Comparison of ENCODE assay signal across 8 cellular contexts in the genomic region with DNA sequence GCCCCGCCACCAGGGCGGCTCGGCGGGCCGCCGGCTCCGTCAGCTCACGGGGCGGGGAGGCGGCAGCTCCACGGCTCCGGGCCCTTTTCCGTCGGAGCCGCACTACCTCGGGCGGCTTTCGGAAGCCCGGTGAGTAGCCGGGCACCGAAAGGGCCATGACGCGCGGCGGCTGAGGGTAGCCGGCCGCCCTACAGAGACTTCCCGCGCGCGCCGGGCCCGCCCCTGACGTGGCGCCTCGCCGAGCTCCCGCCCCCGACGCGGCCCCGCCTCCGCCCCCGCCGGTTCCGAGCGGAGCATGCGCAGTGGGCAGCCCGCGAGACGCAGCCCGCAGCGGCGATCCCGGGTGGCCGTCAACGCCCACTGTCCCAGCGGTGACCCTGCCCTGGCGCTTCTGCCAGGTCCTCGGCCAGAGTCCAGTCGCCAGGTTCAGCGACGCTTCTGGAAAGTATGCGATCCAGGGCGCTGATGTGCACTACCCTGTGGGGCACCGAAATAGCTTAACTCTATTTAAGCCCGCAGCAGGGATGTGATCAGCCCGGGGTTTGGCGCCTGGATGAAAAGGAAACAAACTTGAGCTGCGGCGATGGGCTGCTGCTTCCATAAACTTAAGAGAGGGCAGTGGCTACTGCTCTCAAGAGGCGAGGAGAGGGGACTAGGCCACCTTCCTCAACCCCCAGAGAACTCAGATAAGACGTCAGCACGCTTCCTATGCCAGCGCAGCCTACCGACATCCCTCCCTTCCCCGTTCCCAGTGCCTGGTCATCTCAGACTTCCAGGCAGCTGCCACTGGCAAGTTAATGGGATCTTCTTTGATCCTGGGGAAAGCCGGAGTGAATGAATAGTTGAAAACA. TPM values are rescaled to one million over a fixed set of nuclear protein-coding genes. Genes with fewer than 3 reads are reported as not detected.
DNase-seq lines count a peak whose midpoint lies in the region; ATAC-seq and TF ChIP-seq lines count a peak whose summit lies in the region.

A gene with protein sequence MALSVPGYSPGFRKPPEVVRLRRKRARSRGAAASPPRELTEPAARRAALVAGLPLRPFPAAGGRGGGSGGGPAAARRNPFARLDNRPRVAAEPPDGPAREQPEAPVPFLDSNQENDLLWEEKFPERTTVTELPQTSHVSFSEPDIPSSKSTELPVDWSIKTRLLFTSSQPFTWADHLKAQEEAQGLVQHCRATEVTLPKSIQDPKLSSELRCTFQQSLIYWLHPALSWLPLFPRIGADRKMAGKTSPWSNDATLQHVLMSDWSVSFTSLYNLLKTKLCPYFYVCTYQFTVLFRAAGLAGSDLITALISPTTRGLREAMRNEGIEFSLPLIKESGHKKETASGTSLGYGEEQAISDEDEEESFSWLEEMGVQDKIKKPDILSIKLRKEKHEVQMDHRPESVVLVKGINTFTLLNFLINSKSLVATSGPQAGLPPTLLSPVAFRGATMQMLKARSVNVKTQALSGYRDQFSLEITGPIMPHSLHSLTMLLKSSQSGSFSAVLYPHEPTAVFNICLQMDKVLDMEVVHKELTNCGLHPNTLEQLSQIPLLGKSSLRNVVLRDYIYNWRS (minus strand): TSS at position 200 of the 851 bp plus-strand sequence. CDS start 43 bp downstream, at position 157.

- peak in 3 of 4 experiments; percentile 11 to 30 (median 26) for TF ChIP-seq CTCF in uterus (IDR thresholded peaks at IDR 0.05)

- no peaks in the 10 kb centered on the region for H3K36me3 ChIP-seq in uterus

- H3K4me1 ChIP-seq in right cardiac atrium (ENCODE audit: control insufficient read depth, insufficient read depth, low read length) = no peaks in the 10 kb centered on the region
- H3K4me1 ChIP-seq in uterus = no peaks in the 10 kb centered on the region

- H3K4me3 ChIP-seq in right cardiac atrium (ENCODE audit: low read length) (peak within 1 kb of the TSS; percentile 86), uterus (peak within 1 kb of the TSS; percentile 44 to 54)

- intact Hi-C loops in T-helper 2 cell treated with Interferon-gamma antibody and Interleukin-4, amounts not matched to agents 100 ng/mL and 5 ng/mL, for 36 hours (cut with micrococcal nuclease) = loop anchor here (1.0 to 2.0 kb wide), 4 partner anchors 16 to 97 kb away; partner anchors contain the start of genes CRYZL1, DNAJC28 and GART
- intact Hi-C loops in right cardiac atrium (cut with DNase I) (no loop called here), uterus (cut with DNase I; ENCODE audit: low total_unique reads) (no loop called here)

- H3K9me3 ChIP-seq in right cardiac atrium (ENCODE audit: control insufficient read depth, low read length) (no peaks in the 10 kb centered on the region), uterus (no peaks in the 10 kb centered on the region)

- DNase-seq in NCI-H187 (lab: John Stamatoyannopoulos, UW) (peak; percentile 85 to 88), anterior cingulate cortex (lab: John Stamatoyannopoulos, UW) (peak in 57 of 58 donors; percentile 25 to 90 (median 79)), right cardiac atrium (peak; percentile 91 to 97 (median 95)), putamen (ENCODE audit: low spot score) (peak; percentile 83), uterus (peak; percentile 71 to 89)

- under 1% methylated on average over 78 of the region's 78 CpGs for WGBS in right cardiac atrium

- ATAC-seq in GM18498 (IDR thresholded peaks at IDR 0.05; ENCODE audit: unreplicated experiment) (peak; percentile 94), HG02884 (IDR thresholded peaks at IDR 0.05; ENCODE audit: unreplicated experiment) (peak; percentile 81), right cardiac atrium (peak; percentile 96 to 98)

- H3K27me3 ChIP-seq in right cardiac atrium (ENCODE audit: control insufficient read depth, insufficient read depth) (no peaks in the 10 kb centered on the region), uterus (no peaks in the 10 kb centered on the region)

- H3K27ac ChIP-seq in right cardiac atrium (ENCODE audit: low read length) (peak within 1 kb of the TSS; percentile 80), uterus (peak within 1 kb of the TSS; percentile 77 to 83)

- TF ChIP-seq POLR2A in uterus (IDR thresholded peaks at IDR 0.05) = peak; percentile 64 to 72

RNA-seq across cellular contexts. Expression of the gene that starts here (rescaled TPM):
- total RNA-seq in T-helper 2 cell treated with Interferon-gamma antibody and Interleukin-4, amounts not matched to agents 100 ng/mL and 5 ng/mL, for 36 hours = 35.0 and 37.8 TPM in 2 replicates
- total RNA-seq in right cardiac atrium (1 to 10 TPM; 4.2 to 5.9 (median 5.4) TPM), uterus (10 to 100 TPM in 2 of 4 donors, 1 to 10 TPM in 2; 7.2 to 19.8 (median 12.8) TPM)
- 3.9 TPM for polyA plus RNA-seq in right cardiac atrium

Comparison
In these comparisons a context has a peak if more than half of its experiments do, and no peak if none do; other contexts are left out.
1. Peak in every context shown above with its lines: DNase-seq, ATAC-seq, H3K4me3 ChIP-seq and H3K27ac ChIP-seq.